Comparison of ENCODE assay signal across 18 cellular contexts in genomic region chr11:75481602-75482309, GRCh38.
"Had no signal": no experiment of that assay in that cellular context is flagged by ENCODE, and none has a peak within 500 bp of the region (broad histone marks: within the 10 kb centered on the region; RNA-seq: fewer than 3 reads in every experiment).

No MANE protein-coding gene starts in this region.

- H3K4me1 Mint-ChIP-seq: activated CD4-positive, alpha-beta T cell treated with anti-CD3 and anti-CD28 coated beads for 36 hours had no signal

- H3K4me3 Mint-ChIP-seq: activated CD4-positive, alpha-beta T cell treated with anti-CD3 and anti-CD28 coated beads for 36 hours; activated CD8-positive, alpha-beta T cell treated with anti-CD3 and anti-CD28 coated beads for 36 hours; activated naive CD8-positive, alpha-beta T cell treated with anti-CD3 and anti-CD28 coated beads, Interleukin-2, amount 10 ng/mL, durations not matched to agents 7 days and 5 days; activated T-cell treated with anti-CD3 and anti-CD28 coated beads, Interleukin-2, amount 50 U/mL, for 72 hours; stimulated activated naive B cell treated with anti-CD40 and anti-IgM and Interleukin-4, amounts not matched to agents 10 μg/mL and 1 μg/mL and 100 μg/mL, for 72 hours had no signal

- DNase-seq: activated CD4-positive, alpha-beta T cell treated with anti-CD3 and anti-CD28 coated beads for 36 hours; activated CD8-positive, alpha-beta memory T cell treated with anti-CD3 and anti-CD28 coated beads, Interleukin-2, amount 50 U/mL, for 48 hours; activated CD8-positive, alpha-beta T cell treated with anti-CD3 and anti-CD28 coated beads for 36 hours; activated naive CD4-positive, alpha-beta T cell; activated naive CD8-positive, alpha-beta T cell treated with anti-CD3 and anti-CD28 coated beads, Interleukin-2, amount 10 ng/mL, durations not matched to agents 7 days and 5 days; activated T-cell treated with anti-CD3 and anti-CD28 coated beads, Interleukin-2, amount 50 U/mL, for 72 hours; aorta; cortex of kidney; effector CD8-positive, alpha-beta T cell; foreskin melanocyte; islet precursor cell; mammary epithelial cell; retina; stimulated activated naive B cell treated with anti-CD40 and anti-IgM and Interleukin-4, amounts not matched to agents 10 μg/mL and 1 μg/mL and 100 μg/mL, for 72 hours; T-helper 9 cell; thyroid gland had no signal

- H3K36me3 Mint-ChIP-seq: stimulated activated naive B cell treated with anti-CD40 and anti-IgM and Interleukin-4, amounts not matched to agents 10 μg/mL and 1 μg/mL and 100 μg/mL, for 72 hours had no signal

- H3K36me3 ChIP-seq: left lung, thyroid gland had no signal

- H3K4me1 ChIP-seq: parathyroid adenoma had no signal

- H3K4me3 ChIP-seq: left lung, thyroid gland had no signal

- ATAC-seq: activated CD4-positive, alpha-beta T cell treated with anti-CD3 and anti-CD28 coated beads for 36 hours; activated CD8-positive, alpha-beta T cell treated with anti-CD3 and anti-CD28 coated beads for 36 hours; activated T-cell treated with anti-CD3 and anti-CD28 coated beads, Interleukin-2, amount 50 U/mL, for 72 hours; left lung; stimulated activated naive B cell treated with anti-CD40 and anti-IgM and Interleukin-4, amounts not matched to agents 10 μg/mL and 1 μg/mL and 100 μg/mL, for 72 hours had no signal

- H3K9me3 ChIP-seq: left lung, thyroid gland had no signal

- H3K9me3 Mint-ChIP-seq: activated CD8-positive, alpha-beta T cell treated with anti-CD3 and anti-CD28 coated beads for 36 hours; activated naive CD8-positive, alpha-beta T cell treated with anti-CD3 and anti-CD28 coated beads, Interleukin-2, amount 10 ng/mL, durations not matched to agents 7 days and 5 days; activated T-cell treated with anti-CD3 and anti-CD28 coated beads, Interleukin-2, amount 50 U/mL, for 72 hours; stimulated activated naive B cell treated with anti-CD40 and anti-IgM and Interleukin-4, amounts not matched to agents 10 μg/mL and 1 μg/mL and 100 μg/mL, for 72 hours had no signal

- H3K27ac Mint-ChIP-seq: activated CD4-positive, alpha-beta T cell treated with anti-CD3 and anti-CD28 coated beads for 36 hours; activated CD8-positive, alpha-beta T cell treated with anti-CD3 and anti-CD28 coated beads for 36 hours; activated T-cell treated with anti-CD3 and anti-CD28 coated beads, Interleukin-2, amount 50 U/mL, for 72 hours; stimulated activated naive B cell treated with anti-CD40 and anti-IgM and Interleukin-4, amounts not matched to agents 10 μg/mL and 1 μg/mL and 100 μg/mL, for 72 hours had no signal

- H3K27me3 Mint-ChIP-seq: activated CD4-positive, alpha-beta T cell treated with anti-CD3 and anti-CD28 coated beads for 36 hours; activated CD8-positive, alpha-beta T cell treated with anti-CD3 and anti-CD28 coated beads for 36 hours; activated naive CD8-positive, alpha-beta T cell treated with anti-CD3 and anti-CD28 coated beads, Interleukin-2, amount 10 ng/mL, durations not matched to agents 7 days and 5 days; stimulated activated naive B cell treated with anti-CD40 and anti-IgM and Interleukin-4, amounts not matched to agents 10 μg/mL and 1 μg/mL and 100 μg/mL, for 72 hours had no signal

- H3K27me3 ChIP-seq: left lung, thyroid gland had no signal

- H3K27ac ChIP-seq: left lung, parathyroid adenoma, thyroid gland had no signal
